Comparison of ENCODE assay signal across 31 cellular contexts in genomic region chr18:51190000-51190399, GRCh38. TPM values are rescaled to one million over a fixed set of nuclear protein-coding genes. Genes with fewer than 3 reads are reported as not detected.
DNase-seq lines count a peak whose midpoint lies in the region; ATAC-seq and TF ChIP-seq lines count a peak whose summit lies in the region.
"Had no signal": no experiment of that assay in that cellular context is flagged by ENCODE, and none has a peak within 500 bp of the region (broad histone marks: within the 10 kb centered on the region; RNA-seq: fewer than 3 reads in every experiment).

No MANE protein-coding gene starts in this region.

- H3K36me3 ChIP-seq in CD8-positive, alpha-beta T cell (ENCODE audit: insufficient read depth, low read length) = no peaks in the 10 kb centered on the region
- H3K36me3 ChIP-seq: BE2C, left lung, neutrophil had no signal

- peak overlapping the region; percentile 14 for H3K27ac Mint-ChIP-seq in activated naive CD4-positive, alpha-beta T cell treated with anti-CD3 and anti-CD28 coated beads, Interleukin-2, amount 50 U/mL, for 24 hours
- no peak overlapping the region for H3K27ac Mint-ChIP-seq in activated naive CD4-positive, alpha-beta T cell treated with anti-CD3 and anti-CD28 coated beads for 36 hours
- peak overlapping the region; percentile 81 for H3K27ac Mint-ChIP-seq in CD8-positive, alpha-beta T cell
- peak overlapping the region; percentile 37 to 42 for H3K27ac Mint-ChIP-seq in T-cell
- H3K27ac Mint-ChIP-seq in natural killer cell treated with Interleukin-12 subunit alpha and Interleukin-12 subunit beta and Interleukin-15 and Interleukin-18, amount 100 ng/mL, for 72 hours = peak overlapping the region; percentile 86 to 94
- H3K27ac Mint-ChIP-seq: activated naive CD8-positive, alpha-beta T cell treated with anti-CD3 and anti-CD28 coated beads, Interleukin-2, amount 10 ng/mL, durations not matched to agents 7 days and 5 days; dendritic cell treated with granulocyte-macrophage colony-stimulating factor and Interleukin-4, amounts not matched to agents 40 ng/mL and 50 ng/mL, for 4 days had no signal

- H3K36me3 Mint-ChIP-seq in activated naive CD4-positive, alpha-beta T cell treated with anti-CD3 and anti-CD28 coated beads, Interleukin-2, amount 50 U/mL, for 24 hours = peaks cover 15% of the 10 kb centered on the region
- H3K36me3 Mint-ChIP-seq in activated naive CD4-positive, alpha-beta T cell treated with anti-CD3 and anti-CD28 coated beads for 36 hours (ENCODE audit: low read depth) = peaks cover 30% of the 10 kb centered on the region
- H3K36me3 Mint-ChIP-seq in CD8-positive, alpha-beta T cell = peaks cover 27% of the 10 kb centered on the region
- peaks cover 15% of the 10 kb centered on the region for H3K36me3 Mint-ChIP-seq in T-cell
- H3K36me3 Mint-ChIP-seq in natural killer cell treated with Interleukin-12 subunit alpha and Interleukin-12 subunit beta and Interleukin-15 and Interleukin-18, amount 100 ng/mL, for 72 hours = peaks cover 24% of the 10 kb centered on the region

- CTCF ChIA-PET in activated naive CD4-positive, alpha-beta T cell treated with anti-CD3 and anti-CD28 coated beads for 36 hours (lab: Charles Lee) = interaction anchor here (1.0 kb wide), 1 partner anchor 20 kb away, joined by 3 read pairs; no protein-coding TSS in a partner anchor
- CTCF ChIA-PET in CD8-positive, alpha-beta T cell (lab: Charles Lee) = interaction anchor here (0.8 kb wide), 1 partner anchor 26 kb away, joined by 3 read pairs; no protein-coding TSS in a partner anchor
- CTCF ChIA-PET in T-cell (lab: Charles Lee) = no interaction called here

- ATAC-seq in CD8-positive, alpha-beta T cell = no peak
- ATAC-seq in T-cell (replicated peaks in 1 of 4) (no peak), HG02623 (IDR thresholded peaks at IDR 0.05; ENCODE audit: unreplicated experiment) (no peak)
- no peak for ATAC-seq in natural killer cell treated with Interleukin-12 subunit alpha and Interleukin-12 subunit beta and Interleukin-15 and Interleukin-18, amount 100 ng/mL, for 72 hours
- ATAC-seq: esophagus mucosa, HCT116, left lung, right cardiac atrium had no signal

- no peak for DNase-seq in activated naive CD4-positive, alpha-beta T cell treated with anti-CD3 and anti-CD28 coated beads for 36 hours
- DNase-seq in CD8-positive, alpha-beta T cell = no peak
- no peak for DNase-seq in T-cell
- no peak for DNase-seq in natural killer cell treated with Interleukin-12 subunit alpha and Interleukin-12 subunit beta and Interleukin-15 and Interleukin-18, amount 100 ng/mL, for 72 hours (ENCODE audit: low spot score)
- no peak for DNase-seq in posterior vena cava (ENCODE audit: low spot score)
- DNase-seq in cerebellar nuclear complex (lab: John Stamatoyannopoulos, UW) = no peak
- DNase-seq: activated effector memory CD4-positive, alpha-beta T cell treated with Interleukin-2 at 50 U/mL for 16 hours; activated naive CD8-positive, alpha-beta T cell treated with anti-CD3 and anti-CD28 coated beads, Interleukin-2, amount 10 ng/mL, durations not matched to agents 7 days and 5 days; BE2C; caudate nucleus; DMS79 treated with DMSO at 0.1 percent for 48 hours; GF-D8; left lung; mesendoderm; NCI-H1048; NCI-H1694; NCI-H446; NCI-H748 treated with DMSO at 0.1 percent for 48 hours; posterior cingulate gyrus; right cardiac atrium; RPMI8226; SJCRH30; stimulated activated CD4-positive, alpha-beta T cell treated with anti-CD3 and anti-CD28 coated beads, Interleukin-12 subunit alpha, Interleukin-12 subunit beta, amount 100 ng/mL, for 4 hours; stimulated activated CD4-positive, alpha-beta T cell treated with anti-CD3 and anti-CD28 coated beads, Interleukin-4, amount 100 ng/mL, for 1 hour had no signal

- H3K27me3 ChIP-seq in CD8-positive, alpha-beta T cell (ENCODE audit: insufficient read depth, low read length) = no peaks in the 10 kb centered on the region
- H3K27me3 ChIP-seq: BE2C, left lung, neutrophil, SJCRH30 had no signal

- no peak overlapping the region for H3K4me3 Mint-ChIP-seq in activated naive CD4-positive, alpha-beta T cell treated with anti-CD3 and anti-CD28 coated beads, Interleukin-2, amount 50 U/mL, for 24 hours
- H3K4me3 Mint-ChIP-seq in activated naive CD4-positive, alpha-beta T cell treated with anti-CD3 and anti-CD28 coated beads for 36 hours = no peak overlapping the region
- peak overlapping the region; percentile 20 for H3K4me3 Mint-ChIP-seq in CD8-positive, alpha-beta T cell
- peak overlapping the region in 1 of 3 donors; percentile 44 for H3K4me3 Mint-ChIP-seq in T-cell
- H3K4me3 Mint-ChIP-seq in natural killer cell treated with Interleukin-12 subunit alpha and Interleukin-12 subunit beta and Interleukin-15 and Interleukin-18, amount 100 ng/mL, for 72 hours = peak overlapping the region; percentile 94
- H3K4me3 Mint-ChIP-seq: activated naive CD8-positive, alpha-beta T cell treated with anti-CD3 and anti-CD28 coated beads, Interleukin-2, amount 10 ng/mL, durations not matched to agents 7 days and 5 days; dendritic cell treated with granulocyte-macrophage colony-stimulating factor and Interleukin-4, amounts not matched to agents 40 ng/mL and 50 ng/mL, for 4 days; type B pancreatic cell had no signal

- intact Hi-C loops in activated naive CD4-positive, alpha-beta T cell treated with anti-CD3 and anti-CD28 coated beads for 36 hours (cut with micrococcal nuclease) = loop anchor here (10.0 kb wide), 1 partner anchor 815 kb away; the partner anchor contains the start of gene SKA1
- intact Hi-C loops in CD8-positive, alpha-beta T cell (cut with DNase I, micrococcal nuclease) = loop anchor here (10.0 kb wide), 2 partner anchors 815 to 1375 kb away; partner anchors contain the start of genes ACAA2 (in 1 of the 2) and SKA1 (in 1 of the 2)
- intact Hi-C loops in posterior vena cava (cut with DNase I) = no loop called here

- TF ChIP-seq CTCF in CD8-positive, alpha-beta T cell (IDR thresholded peaks at IDR 0.05) = no peak

- POLR2A ChIA-PET in CD8-positive, alpha-beta T cell (lab: Charles Lee) = no interaction called here
- POLR2A ChIA-PET in T-cell (lab: Charles Lee) = no interaction called here

- H3K9me3 ChIP-seq in CD8-positive, alpha-beta T cell (ENCODE audit: low read length) = no peaks in the 10 kb centered on the region
- H3K9me3 ChIP-seq: BE2C, left lung, neutrophil, SJCRH30 had no signal

- H3K9me3 Mint-ChIP-seq in activated naive CD4-positive, alpha-beta T cell treated with anti-CD3 and anti-CD28 coated beads, Interleukin-2, amount 50 U/mL, for 24 hours = no peaks in the 10 kb centered on the region
- H3K9me3 Mint-ChIP-seq in activated naive CD4-positive, alpha-beta T cell treated with anti-CD3 and anti-CD28 coated beads for 36 hours = no peaks in the 10 kb centered on the region
- no peaks in the 10 kb centered on the region for H3K9me3 Mint-ChIP-seq in CD8-positive, alpha-beta T cell
- H3K9me3 Mint-ChIP-seq in T-cell = no peaks in the 10 kb centered on the region
- H3K9me3 Mint-ChIP-seq in natural killer cell treated with Interleukin-12 subunit alpha and Interleukin-12 subunit beta and Interleukin-15 and Interleukin-18, amount 100 ng/mL, for 72 hours = no peaks in the 10 kb centered on the region
- H3K9me3 Mint-ChIP-seq: activated naive CD8-positive, alpha-beta T cell treated with anti-CD3 and anti-CD28 coated beads, Interleukin-2, amount 10 ng/mL, durations not matched to agents 7 days and 5 days; dendritic cell treated with granulocyte-macrophage colony-stimulating factor and Interleukin-4, amounts not matched to agents 40 ng/mL and 50 ng/mL, for 4 days; type B pancreatic cell had no signal

- no peak overlapping the region for H3K27ac ChIP-seq in CD8-positive, alpha-beta T cell (ENCODE audit: low read depth, low read length)
- H3K27ac ChIP-seq: left lung, neutrophil, SJCRH30 had no signal

- H3K4me3 ChIP-seq in CD8-positive, alpha-beta T cell (ENCODE audit: low read depth, low read length) = no peak overlapping the region
- H3K4me3 ChIP-seq: left lung, SJCRH30 had no signal

- H3K4me1 Mint-ChIP-seq in activated naive CD4-positive, alpha-beta T cell treated with anti-CD3 and anti-CD28 coated beads, Interleukin-2, amount 50 U/mL, for 24 hours = peaks cover 91% of the 10 kb centered on the region
- peaks cover 77% of the 10 kb centered on the region for H3K4me1 Mint-ChIP-seq in activated naive CD4-positive, alpha-beta T cell treated with anti-CD3 and anti-CD28 coated beads for 36 hours (ENCODE audit: low read depth)
- H3K4me1 Mint-ChIP-seq in CD8-positive, alpha-beta T cell (ENCODE audit: low read depth) = peaks cover 84% of the 10 kb centered on the region
- peaks cover 83 to 85% (median 84%) of the 10 kb centered on the region in 3 donors for H3K4me1 Mint-ChIP-seq in T-cell
- H3K4me1 Mint-ChIP-seq in natural killer cell treated with Interleukin-12 subunit alpha and Interleukin-12 subunit beta and Interleukin-15 and Interleukin-18, amount 100 ng/mL, for 72 hours (ENCODE audit: low read depth in 2 of 2) = peaks cover 65 to 86% of the 10 kb centered on the region in 2 donors

- H3K27me3 Mint-ChIP-seq in activated naive CD4-positive, alpha-beta T cell treated with anti-CD3 and anti-CD28 coated beads, Interleukin-2, amount 50 U/mL, for 24 hours = no peaks in the 10 kb centered on the region
- no peaks in the 10 kb centered on the region for H3K27me3 Mint-ChIP-seq in activated naive CD4-positive, alpha-beta T cell treated with anti-CD3 and anti-CD28 coated beads for 36 hours (ENCODE audit: low read depth)
- H3K27me3 Mint-ChIP-seq in CD8-positive, alpha-beta T cell (ENCODE audit: low read depth) = no peaks in the 10 kb centered on the region
- no peaks in the 10 kb centered on the region for H3K27me3 Mint-ChIP-seq in T-cell
- H3K27me3 Mint-ChIP-seq in natural killer cell treated with Interleukin-12 subunit alpha and Interleukin-12 subunit beta and Interleukin-15 and Interleukin-18, amount 100 ng/mL, for 72 hours = no peaks in the 10 kb centered on the region
- H3K27me3 Mint-ChIP-seq: activated naive CD8-positive, alpha-beta T cell treated with anti-CD3 and anti-CD28 coated beads, Interleukin-2, amount 10 ng/mL, durations not matched to agents 7 days and 5 days; dendritic cell treated with granulocyte-macrophage colony-stimulating factor and Interleukin-4, amounts not matched to agents 40 ng/mL and 50 ng/mL, for 4 days; type B pancreatic cell had no signal

- H3K4me1 ChIP-seq in CD8-positive, alpha-beta T cell (ENCODE audit: insufficient read depth, low read length) = peaks cover 72% of the 10 kb centered on the region
- H3K4me1 ChIP-seq: BE2C had no signal

RNA-seq across cellular contexts. Expression of gene MEX3C, which starts 7.5 kb away (rescaled TPM):
- total RNA-seq in activated naive CD4-positive, alpha-beta T cell treated with anti-CD3 and anti-CD28 coated beads for 36 hours = 10 to 100 TPM; 50.9 to 52.4 TPM
- 10 to 100 TPM; 78.7 to 83.3 TPM for total RNA-seq in CD8-positive, alpha-beta T cell
- total RNA-seq in T-cell = 10 to 100 TPM; 45.3 to 64.2 (median 52.0) TPM
- total RNA-seq in natural killer cell treated with Interleukin-12 subunit alpha and Interleukin-12 subunit beta and Interleukin-15 and Interleukin-18, amount 100 ng/mL, for 72 hours = 100 to 1,000 TPM in 1 of 2 donors, 10 to 100 TPM in 1; 91.8 to 174 TPM
- 10 to 100 TPM; 18.8 to 27.4 TPM for total RNA-seq in posterior vena cava

Comparison
In these comparisons a context has a peak if more than half of its experiments do, and no peak if none do; other contexts are left out.
1. H3K4me3 Mint-ChIP-seq: peak in CD8-positive, alpha-beta T cell (single experiment) and natural killer cell treated with Interleukin-12 subunit alpha and Interleukin-12 subunit beta and Interleukin-15 and Interleukin-18, amount 100 ng/mL, for 72 hours (single experiment); none in activated naive CD4-positive, alpha-beta T cell treated with anti-CD3 and anti-CD28 coated beads, Interleukin-2, amount 50 U/mL, for 24 hours (single experiment) and activated naive CD4-positive, alpha-beta T cell treated with anti-CD3 and anti-CD28 coated beads for 36 hours (single experiment).
2. CTCF ChIA-PET loops: an anchor here in activated naive CD4-positive, alpha-beta T cell treated with anti-CD3 and anti-CD28 coated beads for 36 hours (1.0 kb wide) and CD8-positive, alpha-beta T cell (0.8 kb wide); none called in T-cell.
3. intact Hi-C loops: an anchor here in activated naive CD4-positive, alpha-beta T cell treated with anti-CD3 and anti-CD28 coated beads for 36 hours (10.0 kb wide) and CD8-positive, alpha-beta T cell (10.0 kb wide); none called in posterior vena cava.